In the genomic region with DNA sequence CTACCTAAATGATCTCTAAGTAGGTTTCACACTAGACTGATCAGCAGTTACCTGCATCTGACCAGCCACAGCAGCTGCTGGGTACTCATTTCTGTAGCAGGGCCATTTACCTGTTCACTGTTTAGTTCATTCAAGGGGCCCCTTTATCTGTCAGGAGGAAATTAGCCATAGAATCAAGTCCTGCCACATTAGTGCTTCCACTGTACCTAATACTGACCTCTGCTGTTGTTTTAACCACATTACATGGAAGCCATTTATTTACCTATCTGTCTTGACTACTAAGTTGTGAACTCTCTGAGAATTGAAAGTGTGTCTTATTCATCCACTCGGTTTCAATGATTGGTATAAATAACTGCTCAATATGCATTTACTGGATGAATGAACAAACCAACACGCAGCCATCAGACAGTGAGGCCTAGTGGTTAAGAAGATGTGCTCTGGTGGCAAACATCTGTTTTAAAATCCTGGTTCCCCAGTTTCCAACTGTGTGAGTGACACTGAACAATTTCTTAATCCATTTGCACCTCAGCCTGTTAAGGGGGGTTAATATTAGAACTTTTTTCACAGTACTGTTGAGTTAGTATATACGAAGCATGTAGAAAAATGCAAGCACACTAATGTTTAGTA, we compare ENCODE assay signal across 8 cellular contexts. TPM values are rescaled to one million over a fixed set of nuclear protein-coding genes. Genes with fewer than 3 reads are reported as not detected.
DNase-seq lines count a peak whose midpoint lies in the region; ATAC-seq, FAIRE-seq and TF ChIP-seq lines count a peak whose summit lies in the region.

No MANE protein-coding gene starts in this region.

- H3K9ac ChIP-seq in endothelial cell of umbilical vein (replicated peaks; ENCODE audit: extremely low read depth, insufficient read depth, low read length), result no peak overlapping the region

- no peaks in the 10 kb centered on the region for H3K4me1 Mint-ChIP-seq in naive thymus-derived CD8-positive, alpha-beta T cell

- H3K27ac ChIP-seq in DOHH2 (ENCODE audit: low read depth, low read length) (no peak overlapping the region), SJSA1 (peak overlapping the region; percentile 98), endothelial cell of umbilical vein (ENCODE audit: insufficient read depth, low read depth, low read length) (no peak overlapping the region)

- peaks cover 0 to 3% (median 0%) of the 10 kb centered on the region in 9 donors for H3K9me3 Mint-ChIP-seq in naive thymus-derived CD8-positive, alpha-beta T cell

- POLR2A ChIA-PET in endothelial cell of umbilical vein (lab: Charles Lee), result no interaction called here
- POLR2A ChIA-PET in naive thymus-derived CD8-positive, alpha-beta T cell (lab: Charles Lee), result no interaction called here

- peak overlapping the region; percentile 28 for H2AFZ ChIP-seq in endothelial cell of umbilical vein (ENCODE audit: low read depth, low read length)

- H3K4me2 ChIP-seq in DOHH2 (ENCODE audit: low read length), result no peak overlapping the region
- no peak overlapping the region for H3K4me2 ChIP-seq in endothelial cell of umbilical vein (ENCODE audit: insufficient read depth, low read length)

- H3K9me1 ChIP-seq in endothelial cell of umbilical vein (replicated peaks; ENCODE audit: control insufficient read depth, extremely low read depth, insufficient read depth, low read length), result no peaks in the 10 kb centered on the region

- no peaks in the 10 kb centered on the region for H3K79me2 ChIP-seq in DOHH2 (ENCODE audit: control insufficient read depth, low read length)
- no peaks in the 10 kb centered on the region for H3K79me2 ChIP-seq in endothelial cell of umbilical vein (ENCODE audit: control insufficient read depth, insufficient read depth, low read length)

- intact Hi-C loops in endothelial cell of umbilical vein (cut with micrococcal nuclease), result loop anchor here (1.0 to 10.0 kb wide), 4 partner anchors 15 to 242 kb away; no protein-coding TSS in a partner anchor

- CTCF ChIA-PET in endothelial cell of umbilical vein (lab: Charles Lee), result interaction anchor here (0.9 to 2.5 kb wide), 4 partner anchors 15 to 242 kb away, joined by 3 to 23 read pairs (median 10); partner anchors contain the start of gene ANXA5

- H3K4me1 ChIP-seq in DOHH2 (ENCODE audit: control insufficient read depth, low read length) (no peaks in the 10 kb centered on the region), SJSA1 (replicated peaks) (peaks cover 40% of the 10 kb centered on the region), endothelial cell of umbilical vein (ENCODE audit: control insufficient read depth, extremely low read depth, insufficient read depth, low read length) (peaks cover 10% of the 10 kb centered on the region)

- dilution Hi-C loops in endothelial cell of umbilical vein (cut with MboI; ENCODE audit: extremely low pct_ligation_motif_present, low sequenced_read_pairs), result loop anchor here (25.0 kb wide), 1 partner anchor 239 kb away; no protein-coding TSS in a partner anchor

- peaks cover 0 to 4% (median 0%) of the 10 kb centered on the region in 5 donors for H3K27me3 Mint-ChIP-seq in naive thymus-derived CD8-positive, alpha-beta T cell

- DNase-seq in A172 (ENCODE audit: low spot score) (peak; percentile 78), HT-29 (ENCODE audit: low spot score) (peak; percentile 85), SJSA1 (ENCODE audit: low read depth in 1 of 2, low spot score in 2 of 2) (peak in 1 of 2 experiments; percentile 76), endothelial cell of umbilical vein (ENCODE audit: low read depth, low spot score) (peak; percentile 79)
- DNase-seq in naive thymus-derived CD8-positive, alpha-beta T cell, result peak in 3 of 10 donors; percentile 31 to 44 (median 41)
- no peak for DNase-seq in stimulated activated CD4-positive, alpha-beta T cell treated with anti-CD3 and anti-CD28 coated beads, Interleukin-12 subunit alpha, Interleukin-12 subunit beta, amount 100 ng/mL, for 4 hours

- no peaks in the 10 kb centered on the region for H3K9me2 ChIP-seq in DOHH2 (replicated peaks; ENCODE audit: control insufficient read depth, low read length)

- FAIRE-seq in endothelial cell of umbilical vein (lab: Jason Lieb, UNC), result peak; percentile 82

- H4K20me1 ChIP-seq in DOHH2 (ENCODE audit: control insufficient read depth, insufficient read depth, low read depth, low read length) (no peaks in the 10 kb centered on the region), endothelial cell of umbilical vein (replicated peaks; ENCODE audit: control insufficient read depth, extremely low read depth, insufficient read depth, low read length) (no peaks in the 10 kb centered on the region)

- H3K36me3 Mint-ChIP-seq in naive thymus-derived CD8-positive, alpha-beta T cell, result no peaks in the 10 kb centered on the region

- H3F3A ChIP-seq in DOHH2 (ENCODE audit: control insufficient read depth, insufficient read depth), result no peaks in the 10 kb centered on the region

- TF ChIP-seq POLR2A in endothelial cell of umbilical vein (IDR thresholded peaks at IDR 0.05; ENCODE audit: low read depth, low read length), result no peak

- H3K4me3 ChIP-seq in DOHH2 (ENCODE audit: low read length), result no peak overlapping the region
- no peak overlapping the region for H3K4me3 ChIP-seq in SJSA1
- H3K4me3 ChIP-seq in endothelial cell of umbilical vein (replicated peaks in 1 of 3; ENCODE audit: insufficient read depth in 1 of 3, low read depth in 1 of 3, low read length in 3 of 3), result no peak overlapping the region

- peak; percentile 99 for ATAC-seq in GM21529 (IDR thresholded peaks at IDR 0.05; ENCODE audit: unreplicated experiment)
- ATAC-seq in naive thymus-derived CD8-positive, alpha-beta T cell, result peak; percentile 62 to 66

- no peak overlapping the region for H3K27ac Mint-ChIP-seq in naive thymus-derived CD8-positive, alpha-beta T cell

- H3K36me3 ChIP-seq in DOHH2 (ENCODE audit: control insufficient read depth, low read length) (no peaks in the 10 kb centered on the region), SJSA1 (no peaks in the 10 kb centered on the region), endothelial cell of umbilical vein (ENCODE audit: control insufficient read depth in 2 of 2, extremely low read depth in 1 of 2, insufficient read depth in 2 of 2, low read length in 2 of 2) (no peaks in the 10 kb centered on the region)

- TF ChIP-seq CTCF in DOHH2 (IDR thresholded peaks at IDR 0.05; ENCODE audit: low read depth, low read length, poor library complexity, severe bottlenecking) (peak; percentile 70), endothelial cell of umbilical vein (IDR thresholded peaks at IDR 0.05; ENCODE audit: extremely low read depth in 1 of 2, insufficient read depth in 1 of 2, low read depth in 1 of 2, low read length in 2 of 2) (peak; percentile 55 to 58)

- H3K27me3 ChIP-seq in DOHH2 (ENCODE audit: control insufficient read depth, low read length) (peaks cover 5% of the 10 kb centered on the region), SJSA1 (replicated peaks) (no peaks in the 10 kb centered on the region), endothelial cell of umbilical vein (ENCODE audit: control insufficient read depth in 2 of 2, insufficient read depth in 2 of 2, low read length in 2 of 2) (no peaks in the 10 kb centered on the region)

- no peak overlapping the region for H3K4me3 Mint-ChIP-seq in naive thymus-derived CD8-positive, alpha-beta T cell

- H3K9me3 ChIP-seq in DOHH2 (ENCODE audit: control insufficient read depth, insufficient read depth, low read length) (no peaks in the 10 kb centered on the region), SJSA1 (replicated peaks) (no peaks in the 10 kb centered on the region), endothelial cell of umbilical vein (replicated peaks; ENCODE audit: control insufficient read depth, insufficient read depth, low read length) (no peaks in the 10 kb centered on the region)

- no TSS peak for BruUV-seq in endothelial cell of umbilical vein (replicated peaks; lab: Mats Ljungman, UMichigan)

TF ChIP-seq in endothelial cell of umbilical vein, 7 proteins besides CTCF, POLR2A, EP300 and RAD21 (continues in another document):
- TF ChIP-seq EZH2 (IDR thresholded peaks at IDR 0.05; ENCODE audit: borderline replicate concordance, low read depth, low read length, severe bottlenecking) (no peak), GATA2 (IDR thresholded peaks at IDR 0.05; ENCODE audit: insufficient read depth, insufficient read length, low read depth, low read length) (no peak), MAX (IDR thresholded peaks at IDR 0.05; ENCODE audit: insufficient read depth, insufficient read length) (no peak)

RNA-seq across cellular contexts. Expression of gene ANXA5, which starts 30.0 kb away (rescaled TPM):
- total RNA-seq in A172 (2014; rRNA removed; shearing (Covaris generic)), result 936 and 953 TPM in 2 replicates
- 107 and 124 TPM in 2 replicates for total RNA-seq in HT-29 (2014; rRNA removed; shearing (Covaris generic))
- 1,014 and 1,022 TPM in 2 replicates for total RNA-seq in SJSA1 (2014; rRNA removed; shearing (Covaris generic))
- total RNA-seq in endothelial cell of umbilical vein, result 528 and 529 TPM in 2 replicates
- polyA plus RNA-seq in endothelial cell of umbilical vein, result 446 and 450 TPM in 2 replicates
- 470 and 496 TPM in 2 replicates for polyA plus RNA-seq in endothelial cell of umbilical vein (2011; cell fraction: cytosol; rRNA removed)
- 367 and 450 TPM in 2 replicates for polyA plus RNA-seq in endothelial cell of umbilical vein (2011; cell fraction: nucleus; rRNA removed)
- 465 and 669 TPM in 2 replicates for polyA plus RNA-seq in endothelial cell of umbilical vein (2012)
- 237 and 262 TPM in 2 replicates for polyA minus RNA-seq in endothelial cell of umbilical vein
- 217 TPM for polyA minus RNA-seq in endothelial cell of umbilical vein (2011; cell fraction: cytosol; rRNA and poly(A)+ RNA removed)
- polyA minus RNA-seq in endothelial cell of umbilical vein (2011; cell fraction: nucleus; rRNA and poly(A)+ RNA removed), result 153 and 177 TPM in 2 replicates
- total RNA-seq in naive thymus-derived CD8-positive, alpha-beta T cell, result 10 to 100 TPM; 38.2 to 40.7 TPM
- 10 to 100 TPM; 24.8 to 93.3 (median 87.5) TPM for polyA plus RNA-seq in naive thymus-derived CD8-positive, alpha-beta T cell

RNA-seq across cellular contexts. Expression of gene SMIM43, which starts 38.2 kb away (rescaled TPM):
- not detected in 2 replicates for total RNA-seq in A172 (2014; rRNA removed; shearing (Covaris generic))
- total RNA-seq in HT-29 (2014; rRNA removed; shearing (Covaris generic)), result not detected in 2 replicates
- 0.26 TPM in 1 of 2 replicates, not detected in the other for total RNA-seq in SJSA1 (2014; rRNA removed; shearing (Covaris generic))
- not detected in 2 replicates for total RNA-seq in endothelial cell of umbilical vein
- 0.08 and 0.18 TPM in 2 replicates for polyA plus RNA-seq in endothelial cell of umbilical vein
- 0.04 and 0.10 TPM in 2 replicates for polyA plus RNA-seq in endothelial cell of umbilical vein (2011; cell fraction: cytosol; rRNA removed)
- polyA plus RNA-seq in endothelial cell of umbilical vein (2011; cell fraction: nucleus; rRNA removed), result 0.20 and 0.45 TPM in 2 replicates
- polyA plus RNA-seq in endothelial cell of umbilical vein (2012), result 0.18 TPM in 1 of 2 replicates, not detected in the other
- polyA minus RNA-seq in endothelial cell of umbilical vein, result not detected in 2 replicates
- polyA minus RNA-seq in endothelial cell of umbilical vein (2011; cell fraction: cytosol; rRNA and poly(A)+ RNA removed), result not detected
- not detected in 2 replicates for polyA minus RNA-seq in endothelial cell of umbilical vein (2011; cell fraction: nucleus; rRNA and poly(A)+ RNA removed)
- total RNA-seq in naive thymus-derived CD8-positive, alpha-beta T cell, result not detected
- polyA plus RNA-seq in naive thymus-derived CD8-positive, alpha-beta T cell, result not detected
